In genomic region chr7:100122067-100122466, GRCh38 we compare ENCODE assay signal across 1 cellular context.
TF ChIP-seq lines count a peak whose summit lies in the region.

No MANE protein-coding gene starts in this region.

TF ChIP-seq in HepG2, 621 proteins besides CTCF, POLR2A, EP300 and RAD21 (continued from another document):
- TF ChIP-seq GMEB2 (CRISPR knock-in tag; IDR thresholded peaks at IDR 0.05; ENCODE audit: low read depth) (no peak), ZNF292 (CRISPR knock-in tag; IDR thresholded peaks at IDR 0.05; ENCODE audit: borderline replicate concordance, low read depth) (peak; percentile 68; the same call in 1 of the 2 replicates), HMGA1 (CRISPR knock-in tag; conservative IDR thresholded peaks at IDR 0.05) (no peak), IKZF5 (CRISPR knock-in tag; IDR thresholded peaks at IDR 0.05) (peak; percentile 82), POLR2G (IDR thresholded peaks at IDR 0.05; ENCODE audit: low read depth, low read length) (peak; percentile 56; the same call in 1 of the 2 replicates), YEATS2 (CRISPR knock-in tag; IDR thresholded peaks at IDR 0.05; ENCODE audit: borderline replicate concordance) (peak; percentile 41; the same call in 1 of the 2 replicates), ZKSCAN8 (CRISPR knock-in tag; IDR thresholded peaks at IDR 0.05; ENCODE audit: borderline replicate concordance) (no peak), NRL (CRISPR knock-in tag; IDR thresholded peaks at IDR 0.05; ENCODE audit: borderline replicate concordance) (no peak), SALL2 (CRISPR knock-in tag; IDR thresholded peaks at IDR 0.05) (no peak), ASH2L (IDR thresholded peaks at IDR 0.05; ENCODE audit: insufficient read length, low read depth, low read length) (no peak), ZNF572 (CRISPR knock-in tag; IDR thresholded peaks at IDR 0.05) (no peak), ZNF770 (CRISPR knock-in tag; IDR thresholded peaks at IDR 0.05) (0 out of 2 replicates have a peak, but pooled peaks have one; percentile 13)
